In the genomic region with DNA sequence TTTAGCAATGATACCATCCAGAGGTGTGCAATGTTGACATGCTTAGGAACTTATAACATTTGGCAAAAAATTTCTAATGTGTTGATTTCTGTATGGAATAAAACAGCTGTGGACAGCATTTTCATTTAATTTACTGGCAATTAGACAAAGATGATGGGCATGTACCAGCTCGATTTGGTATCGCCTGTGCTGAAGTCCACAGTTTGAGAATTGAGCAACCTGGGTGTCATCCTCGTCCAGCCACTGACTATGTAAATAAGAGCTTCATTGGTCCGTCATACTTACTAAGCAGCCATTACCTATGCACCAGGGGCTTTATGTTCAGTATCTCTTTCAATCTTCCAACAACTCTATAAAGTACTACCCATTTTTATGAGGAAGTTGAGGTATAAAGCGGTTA, we compare ENCODE assay signal across 1 cellular context.
A peak's percentile ranks its signal among the peaks of the same experiment; 100 is the strongest.
TF ChIP-seq lines count a peak whose summit lies in the region.

No MANE protein-coding gene starts in this region.

TF ChIP-seq in HepG2, 621 proteins besides CTCF, POLR2A, EP300 and RAD21 (continued from another document and continues in another):
- TF ChIP-seq, protein P1, sequence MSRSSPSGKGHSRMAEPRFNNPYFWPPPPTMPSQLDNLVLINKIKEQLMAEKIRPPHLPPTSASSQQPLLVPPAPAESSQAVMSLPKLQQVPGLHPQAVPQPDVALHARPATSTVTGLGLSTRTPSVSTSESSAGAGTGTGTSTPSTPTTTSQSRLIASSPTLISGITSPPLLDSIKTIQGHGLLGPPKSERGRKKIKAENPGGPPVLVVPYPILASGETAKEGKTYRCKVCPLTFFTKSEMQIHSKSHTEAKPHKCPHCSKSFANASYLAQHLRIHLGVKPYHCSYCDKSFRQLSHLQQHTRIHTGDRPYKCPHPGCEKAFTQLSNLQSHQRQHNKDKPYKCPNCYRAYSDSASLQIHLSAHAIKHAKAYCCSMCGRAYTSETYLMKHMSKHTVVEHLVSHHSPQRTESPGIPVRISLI (CRISPR knock-in tag; IDR thresholded peaks at IDR 0.05; ENCODE audit: borderline replicate concordance), result no peak
- TF ChIP-seq, protein P2, sequence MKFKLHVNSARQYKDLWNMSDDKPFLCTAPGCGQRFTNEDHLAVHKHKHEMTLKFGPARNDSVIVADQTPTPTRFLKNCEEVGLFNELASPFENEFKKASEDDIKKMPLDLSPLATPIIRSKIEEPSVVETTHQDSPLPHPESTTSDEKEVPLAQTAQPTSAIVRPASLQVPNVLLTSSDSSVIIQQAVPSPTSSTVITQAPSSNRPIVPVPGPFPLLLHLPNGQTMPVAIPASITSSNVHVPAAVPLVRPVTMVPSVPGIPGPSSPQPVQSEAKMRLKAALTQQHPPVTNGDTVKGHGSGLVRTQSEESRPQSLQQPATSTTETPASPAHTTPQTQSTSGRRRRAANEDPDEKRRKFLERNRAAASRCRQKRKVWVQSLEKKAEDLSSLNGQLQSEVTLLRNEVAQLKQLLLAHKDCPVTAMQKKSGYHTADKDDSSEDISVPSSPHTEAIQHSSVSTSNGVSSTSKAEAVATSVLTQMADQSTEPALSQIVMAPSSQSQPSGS (CRISPR knock-in tag; IDR thresholded peaks at IDR 0.05), result 0 out of 2 replicates have a peak, but pooled peaks have one; percentile 40
- TF ChIP-seq MXI1 (IDR thresholded peaks at IDR 0.05; ENCODE audit: borderline replicate concordance, low read depth, low read length), result no peak
- TF ChIP-seq, protein P3, sequence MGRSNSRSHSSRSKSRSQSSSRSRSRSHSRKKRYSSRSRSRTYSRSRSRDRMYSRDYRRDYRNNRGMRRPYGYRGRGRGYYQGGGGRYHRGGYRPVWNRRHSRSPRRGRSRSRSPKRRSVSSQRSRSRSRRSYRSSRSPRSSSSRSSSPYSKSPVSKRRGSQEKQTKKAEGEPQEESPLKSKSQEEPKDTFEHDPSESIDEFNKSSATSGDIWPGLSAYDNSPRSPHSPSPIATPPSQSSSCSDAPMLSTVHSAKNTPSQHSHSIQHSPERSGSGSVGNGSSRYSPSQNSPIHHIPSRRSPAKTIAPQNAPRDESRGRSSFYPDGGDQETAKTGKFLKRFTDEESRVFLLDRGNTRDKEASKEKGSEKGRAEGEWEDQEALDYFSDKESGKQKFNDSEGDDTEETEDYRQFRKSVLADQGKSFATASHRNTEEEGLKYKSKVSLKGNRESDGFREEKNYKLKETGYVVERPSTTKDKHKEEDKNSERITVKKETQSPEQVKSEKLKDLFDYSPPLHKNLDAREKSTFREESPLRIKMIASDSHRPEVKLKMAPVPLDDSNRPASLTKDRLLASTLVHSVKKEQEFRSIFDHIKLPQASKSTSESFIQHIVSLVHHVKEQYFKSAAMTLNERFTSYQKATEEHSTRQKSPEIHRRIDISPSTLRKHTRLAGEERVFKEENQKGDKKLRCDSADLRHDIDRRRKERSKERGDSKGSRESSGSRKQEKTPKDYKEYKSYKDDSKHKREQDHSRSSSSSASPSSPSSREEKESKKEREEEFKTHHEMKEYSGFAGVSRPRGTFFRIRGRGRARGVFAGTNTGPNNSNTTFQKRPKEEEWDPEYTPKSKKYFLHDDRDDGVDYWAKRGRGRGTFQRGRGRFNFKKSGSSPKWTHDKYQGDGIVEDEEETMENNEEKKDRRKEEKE (IDR thresholded peaks at IDR 0.05), result no peak
- peak; percentile 78 for TF ChIP-seq GATAD2A (CRISPR knock-in tag; IDR thresholded peaks at IDR 0.05)
- no peak for TF ChIP-seq SNAPC2 (CRISPR knock-in tag; IDR thresholded peaks at IDR 0.05)
- no peak for TF ChIP-seq HIC2 (CRISPR knock-in tag; IDR thresholded peaks at IDR 0.05; ENCODE audit: low read depth)
- no peak for TF ChIP-seq ZEB1 (IDR thresholded peaks at IDR 0.05; ENCODE audit: insufficient replicate concordance, low read depth)
- no peak for TF ChIP-seq MTF2 (CRISPR knock-in tag; IDR thresholded peaks at IDR 0.05; ENCODE audit: borderline replicate concordance)
- no peak for TF ChIP-seq DRAP1 (CRISPR knock-in tag; IDR thresholded peaks at IDR 0.05)
- TF ChIP-seq, protein P4, sequence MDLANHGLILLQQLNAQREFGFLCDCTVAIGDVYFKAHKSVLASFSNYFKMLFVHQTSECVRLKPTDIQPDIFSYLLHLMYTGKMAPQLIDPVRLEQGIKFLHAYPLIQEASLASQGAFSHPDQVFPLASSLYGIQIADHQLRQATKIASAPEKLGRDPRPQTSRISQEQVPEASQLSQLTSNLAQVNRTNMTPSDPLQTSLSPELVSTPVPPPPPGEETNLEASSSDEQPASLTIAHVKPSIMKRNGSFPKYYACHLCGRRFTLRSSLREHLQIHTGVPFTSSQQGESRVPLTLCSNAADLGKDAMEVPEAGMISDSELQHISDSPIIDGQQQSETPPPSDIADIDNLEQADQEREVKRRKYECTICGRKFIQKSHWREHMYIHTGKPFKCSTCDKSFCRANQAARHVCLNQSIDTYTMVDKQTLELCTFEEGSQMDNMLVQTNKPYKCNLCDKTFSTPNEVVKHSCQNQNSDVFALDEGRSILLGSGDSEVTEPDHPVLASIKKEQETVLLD (CRISPR knock-in tag; IDR thresholded peaks at IDR 0.05; ENCODE audit: low read depth), result no peak
- peak; percentile 35; the same call in 1 of the 2 replicates for TF ChIP-seq NCOR1 (IDR thresholded peaks at IDR 0.05; ENCODE audit: borderline replicate concordance, low read length)
- TF ChIP-seq ELF3 (CRISPR knock-in tag; IDR thresholded peaks at IDR 0.05), result 0 out of 2 replicates have a peak, but pooled peaks have one; percentile 16
- TF ChIP-seq HMG20A (CRISPR knock-in tag; IDR thresholded peaks at IDR 0.05; ENCODE audit: borderline replicate concordance), result peak; percentile 20; the same call in 1 of the 2 replicates
- TF ChIP-seq ZNF567 (CRISPR knock-in tag; IDR thresholded peaks at IDR 0.05; ENCODE audit: borderline replicate concordance), result no peak
- TF ChIP-seq, protein P5, sequence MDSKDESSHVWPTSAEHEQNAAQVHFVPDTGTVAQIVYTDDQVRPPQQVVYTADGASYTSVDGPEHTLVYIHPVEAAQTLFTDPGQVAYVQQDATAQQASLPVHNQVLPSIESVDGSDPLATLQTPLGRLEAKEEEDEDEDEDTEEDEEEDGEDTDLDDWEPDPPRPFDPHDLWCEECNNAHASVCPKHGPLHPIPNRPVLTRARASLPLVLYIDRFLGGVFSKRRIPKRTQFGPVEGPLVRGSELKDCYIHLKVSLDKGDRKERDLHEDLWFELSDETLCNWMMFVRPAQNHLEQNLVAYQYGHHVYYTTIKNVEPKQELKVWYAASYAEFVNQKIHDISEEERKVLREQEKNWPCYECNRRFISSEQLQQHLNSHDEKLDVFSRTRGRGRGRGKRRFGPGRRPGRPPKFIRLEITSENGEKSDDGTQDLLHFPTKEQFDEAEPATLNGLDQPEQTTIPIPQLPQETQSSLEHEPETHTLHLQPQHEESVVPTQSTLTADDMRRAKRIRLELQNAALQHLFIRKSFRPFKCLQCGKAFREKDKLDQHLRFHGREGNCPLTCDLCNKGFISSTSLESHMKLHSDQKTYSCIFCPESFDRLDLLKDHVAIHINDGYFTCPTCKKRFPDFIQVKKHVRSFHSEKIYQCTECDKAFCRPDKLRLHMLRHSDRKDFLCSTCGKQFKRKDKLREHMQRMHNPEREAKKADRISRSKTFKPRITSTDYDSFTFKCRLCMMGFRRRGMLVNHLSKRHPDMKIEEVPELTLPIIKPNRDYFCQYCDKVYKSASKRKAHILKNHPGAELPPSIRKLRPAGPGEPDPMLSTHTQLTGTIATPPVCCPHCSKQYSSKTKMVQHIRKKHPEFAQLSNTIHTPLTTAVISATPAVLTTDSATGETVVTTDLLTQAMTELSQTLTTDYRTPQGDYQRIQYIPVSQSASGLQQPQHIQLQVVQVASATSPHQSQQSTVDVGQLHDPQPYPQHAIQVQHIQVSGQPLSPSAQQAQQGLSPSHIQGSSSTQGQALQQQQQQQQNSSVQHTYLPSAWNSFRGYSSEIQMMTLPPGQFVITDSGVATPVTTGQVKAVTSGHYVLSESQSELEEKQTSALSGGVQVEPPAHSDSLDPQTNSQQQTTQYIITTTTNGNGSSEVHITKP (CRISPR knock-in tag; IDR thresholded peaks at IDR 0.05; ENCODE audit: low read depth), result peak; percentile 89
- TF ChIP-seq, protein P6, sequence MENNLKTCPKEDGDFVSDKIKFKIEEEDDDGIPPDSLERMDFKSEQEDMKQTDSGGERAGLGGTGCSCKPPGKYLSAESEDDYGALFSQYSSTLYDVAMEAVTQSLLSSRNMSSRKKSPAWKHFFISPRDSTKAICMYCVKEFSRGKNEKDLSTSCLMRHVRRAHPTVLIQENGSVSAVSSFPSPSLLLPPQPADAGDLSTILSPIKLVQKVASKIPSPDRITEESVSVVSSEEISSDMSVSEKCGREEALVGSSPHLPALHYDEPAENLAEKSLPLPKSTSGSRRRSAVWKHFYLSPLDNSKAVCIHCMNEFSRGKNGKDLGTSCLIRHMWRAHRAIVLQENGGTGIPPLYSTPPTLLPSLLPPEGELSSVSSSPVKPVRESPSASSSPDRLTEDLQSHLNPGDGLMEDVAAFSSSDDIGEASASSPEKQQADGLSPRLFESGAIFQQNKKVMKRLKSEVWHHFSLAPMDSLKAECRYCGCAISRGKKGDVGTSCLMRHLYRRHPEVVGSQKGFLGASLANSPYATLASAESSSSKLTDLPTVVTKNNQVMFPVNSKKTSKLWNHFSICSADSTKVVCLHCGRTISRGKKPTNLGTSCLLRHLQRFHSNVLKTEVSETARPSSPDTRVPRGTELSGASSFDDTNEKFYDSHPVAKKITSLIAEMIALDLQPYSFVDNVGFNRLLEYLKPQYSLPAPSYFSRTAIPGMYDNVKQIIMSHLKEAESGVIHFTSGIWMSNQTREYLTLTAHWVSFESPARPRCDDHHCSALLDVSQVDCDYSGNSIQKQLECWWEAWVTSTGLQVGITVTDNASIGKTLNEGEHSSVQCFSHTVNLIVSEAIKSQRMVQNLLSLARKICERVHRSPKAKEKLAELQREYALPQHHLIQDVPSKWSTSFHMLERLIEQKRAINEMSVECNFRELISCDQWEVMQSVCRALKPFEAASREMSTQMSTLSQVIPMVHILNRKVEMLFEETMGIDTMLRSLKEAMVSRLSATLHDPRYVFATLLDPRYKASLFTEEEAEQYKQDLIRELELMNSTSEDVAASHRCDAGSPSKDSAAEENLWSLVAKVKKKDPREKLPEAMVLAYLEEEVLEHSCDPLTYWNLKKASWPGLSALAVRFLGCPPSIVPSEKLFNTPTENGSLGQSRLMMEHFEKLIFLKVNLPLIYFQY (CRISPR knock-in tag; IDR thresholded peaks at IDR 0.05; ENCODE audit: borderline replicate concordance), result no peak
- TF ChIP-seq ETS1 (CRISPR knock-in tag; IDR thresholded peaks at IDR 0.05), result no peak
- TF ChIP-seq ZIK1 (CRISPR knock-in tag; IDR thresholded peaks at IDR 0.05; ENCODE audit: borderline replicate concordance, low read depth), result no peak
- peak; percentile 46; the same call in 1 of the 2 replicates for TF ChIP-seq POGZ (CRISPR knock-in tag; IDR thresholded peaks at IDR 0.05)
- TF ChIP-seq JDP2 (CRISPR knock-in tag; IDR thresholded peaks at IDR 0.05; ENCODE audit: borderline replicate concordance), result no peak
- TF ChIP-seq RFX5 (IDR thresholded peaks at IDR 0.05; ENCODE audit: low read depth, low read length), result no peak
- no peak for TF ChIP-seq NFE2L2 (IDR thresholded peaks at IDR 0.05; ENCODE audit: low read length)
- no peak for TF ChIP-seq ZNF30 (CRISPR knock-in tag; IDR thresholded peaks at IDR 0.05)
- peak; percentile 51 for TF ChIP-seq TBX2 (CRISPR knock-in tag; IDR thresholded peaks at IDR 0.05; ENCODE audit: borderline replicate concordance)
- TF ChIP-seq ZNF879 (CRISPR knock-in tag; IDR thresholded peaks at IDR 0.05), result no peak
- TF ChIP-seq ZNF124 (CRISPR knock-in tag; IDR thresholded peaks at IDR 0.05), result no peak
- no peak for TF ChIP-seq THAP9 (CRISPR knock-in tag; IDR thresholded peaks at IDR 0.05; ENCODE audit: borderline replicate concordance)
- no peak for TF ChIP-seq ZFP41 (CRISPR knock-in tag; IDR thresholded peaks at IDR 0.05; ENCODE audit: borderline replicate concordance)
- TF ChIP-seq FOXO1 (CRISPR knock-in tag; IDR thresholded peaks at IDR 0.05), result no peak
- peak; percentile 32 for TF ChIP-seq YY1 (IDR thresholded peaks at IDR 0.05; ENCODE audit: insufficient read depth, insufficient replicate concordance, low read depth, low read length)
- no peak for TF ChIP-seq KDM5A (IDR thresholded peaks at IDR 0.05; ENCODE audit: borderline replicate concordance, low read length)
